ENCODE assay signal across 8 cellular contexts in the genomic region with DNA sequence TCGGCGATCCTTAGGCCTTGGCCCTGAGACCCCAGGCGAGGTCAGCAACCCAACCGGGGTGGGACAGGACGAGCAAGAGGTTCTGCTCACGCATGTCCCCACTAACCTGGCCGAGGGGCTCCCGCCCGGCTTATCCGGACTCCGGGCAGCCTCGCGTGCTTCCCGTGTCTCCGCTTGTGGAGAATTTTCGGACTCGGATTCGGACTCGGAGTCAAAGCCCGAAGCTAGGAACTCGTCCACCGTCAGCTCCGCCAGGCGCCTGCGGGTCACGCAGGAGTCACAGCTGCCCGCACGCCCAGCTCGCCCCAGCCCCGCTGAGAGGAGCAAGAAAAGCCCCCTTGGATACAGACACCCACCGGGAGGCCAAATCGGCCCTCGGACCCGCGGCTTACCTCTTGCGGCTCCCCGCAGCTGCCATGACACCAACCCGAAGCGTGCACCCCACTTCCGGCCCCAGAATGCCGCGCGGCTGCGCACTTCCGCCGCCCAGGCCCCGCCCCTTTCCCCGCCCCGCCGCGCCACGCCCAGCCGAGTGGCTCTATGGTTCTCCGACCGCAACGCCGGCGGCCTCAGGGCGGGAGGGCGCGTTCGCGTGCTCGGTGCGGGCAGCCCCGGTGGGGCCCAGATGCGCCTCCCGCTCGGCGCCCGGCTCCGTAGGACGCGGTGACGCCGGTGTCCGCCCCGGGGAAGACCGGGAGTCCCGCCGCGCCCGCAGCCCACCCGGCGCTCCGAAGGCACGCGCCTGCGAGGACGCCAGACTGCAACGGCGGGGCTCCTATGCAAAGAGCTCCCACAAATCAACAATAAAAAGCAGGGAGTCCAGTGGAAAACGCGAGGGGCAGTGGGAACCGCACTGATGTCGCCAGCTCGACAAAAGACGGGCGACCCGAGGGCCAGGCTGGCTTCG. TPM values are rescaled to one million over a fixed set of nuclear protein-coding genes. Genes with fewer than 3 reads are reported as not detected.
DNase-seq lines count a peak whose midpoint lies in the region; ATAC-seq and TF ChIP-seq lines count a peak whose summit lies in the region.

A gene (minus strand): TSS at position 434 of the 907 bp plus-strand sequence. CDS start 16 bp downstream, at position 418.

- ATAC-seq in GM18868 (IDR thresholded peaks at IDR 0.05; ENCODE audit: unreplicated experiment) = peak; percentile 76
- ATAC-seq in HG03159 (IDR thresholded peaks at IDR 0.05; ENCODE audit: unreplicated experiment) = peak; percentile 69
- ATAC-seq in activated CD4-positive, alpha-beta T cell treated with anti-CD3 and anti-CD28 coated beads for 36 hours = peak; percentile 86
- ATAC-seq in left colon = peak; percentile 94

- intact Hi-C loops in activated CD4-positive, alpha-beta T cell treated with anti-CD3 and anti-CD28 coated beads for 36 hours (cut with DNase I, micrococcal nuclease) = loop anchor here in 1 of 2 experiments (1.0 kb wide), 5 partner anchors 42 to 349 kb away; a partner anchor contains a TSS
- intact Hi-C loops in left colon (cut with DNase I, micrococcal nuclease) = no loop called here

- H3K27me3 Mint-ChIP-seq in activated CD4-positive, alpha-beta T cell treated with anti-CD3 and anti-CD28 coated beads for 36 hours = no peaks in the 10 kb centered on the region
- no peaks in the 10 kb centered on the region for H3K27me3 Mint-ChIP-seq in chondrocyte (ENCODE audit: low read depth)

- no peak for TF ChIP-seq CTCF in chondrocyte (IDR thresholded peaks at IDR 0.05)

- H3K9me3 Mint-ChIP-seq in activated CD4-positive, alpha-beta T cell treated with anti-CD3 and anti-CD28 coated beads for 36 hours (ENCODE audit: low read depth) = no peaks in the 10 kb centered on the region
- no peaks in the 10 kb centered on the region for H3K9me3 Mint-ChIP-seq in chondrocyte (ENCODE audit: low read depth)

- H3K4me1 Mint-ChIP-seq in activated CD4-positive, alpha-beta T cell treated with anti-CD3 and anti-CD28 coated beads for 36 hours = peaks cover 18% of the 10 kb centered on the region
- peaks cover 18% of the 10 kb centered on the region for H3K4me1 Mint-ChIP-seq in chondrocyte (ENCODE audit: low read depth)

- POLR2A ChIA-PET in activated CD4-positive, alpha-beta T cell treated with anti-CD3 and anti-CD28 coated beads for 36 hours (lab: Charles Lee) = interaction anchor here (0.6 to 0.7 kb wide), 3 partner anchors 18 to 587 kb away, joined by 3 to 4 read pairs (median 3); a partner anchor contains a TSS

- peak; percentile 79 for DNase-seq in ACHN
- peak; percentile 70 for DNase-seq in NCI-H510A treated with DMSO at 0.1 percent for 48 hours (lab: John Stamatoyannopoulos, UW)
- DNase-seq in activated CD4-positive, alpha-beta T cell treated with anti-CD3 and anti-CD28 coated beads for 36 hours = peak; percentile 98
- DNase-seq in chondrocyte (ENCODE audit: low spot score) = no peak
- peak; percentile 89 to 96 for DNase-seq in left colon
- peak; percentile 95 for DNase-seq in stimulated activated CD4-positive, alpha-beta T cell treated with anti-CD3 and anti-CD28 coated beads, Interleukin-1b, Interleukin-23, amount 100 ng/mL, for 48 hours

- peaks cover 18% of the 10 kb centered on the region for H3K36me3 Mint-ChIP-seq in activated CD4-positive, alpha-beta T cell treated with anti-CD3 and anti-CD28 coated beads for 36 hours (ENCODE audit: low read depth)
- peaks cover 8% of the 10 kb centered on the region for H3K36me3 Mint-ChIP-seq in chondrocyte (ENCODE audit: low read depth)

- CTCF ChIA-PET in activated CD4-positive, alpha-beta T cell treated with anti-CD3 and anti-CD28 coated beads for 36 hours (lab: Charles Lee) = interaction anchor here (1.1 kb wide), 1 partner anchor 24 kb away, joined by 3 read pairs; no protein-coding TSS in a partner anchor

- in situ Hi-C loops in ACHN (cut with HindIII; ENCODE audit: low pct_ligation_motif_present, low pct_unique_long_range_greater_than_20kb, low sequenced_read_pairs) = no loop called here

- peak within 1 kb of the TSS; percentile 63 for H3K27ac Mint-ChIP-seq in activated CD4-positive, alpha-beta T cell treated with anti-CD3 and anti-CD28 coated beads for 36 hours
- H3K27ac Mint-ChIP-seq in chondrocyte (ENCODE audit: unreplicated experiment) = peak within 1 kb of the TSS; percentile 84

- peak within 1 kb of the TSS; percentile 82 for H3K4me3 Mint-ChIP-seq in activated CD4-positive, alpha-beta T cell treated with anti-CD3 and anti-CD28 coated beads for 36 hours
- peak within 1 kb of the TSS; percentile 83 for H3K4me3 Mint-ChIP-seq in chondrocyte (ENCODE audit: unreplicated experiment)

RNA-seq across cellular contexts. Expression of the gene that starts here (rescaled TPM):
- 100 to 1,000 TPM; 112 to 134 TPM for total RNA-seq in activated CD4-positive, alpha-beta T cell treated with anti-CD3 and anti-CD28 coated beads for 36 hours
- total RNA-seq in chondrocyte (50.6 to 63.8 TPM (median 52.0 TPM) in 3 replicates), left colon (10 to 100 TPM; 42.8 to 48.5 TPM)
